In the genomic region with DNA sequence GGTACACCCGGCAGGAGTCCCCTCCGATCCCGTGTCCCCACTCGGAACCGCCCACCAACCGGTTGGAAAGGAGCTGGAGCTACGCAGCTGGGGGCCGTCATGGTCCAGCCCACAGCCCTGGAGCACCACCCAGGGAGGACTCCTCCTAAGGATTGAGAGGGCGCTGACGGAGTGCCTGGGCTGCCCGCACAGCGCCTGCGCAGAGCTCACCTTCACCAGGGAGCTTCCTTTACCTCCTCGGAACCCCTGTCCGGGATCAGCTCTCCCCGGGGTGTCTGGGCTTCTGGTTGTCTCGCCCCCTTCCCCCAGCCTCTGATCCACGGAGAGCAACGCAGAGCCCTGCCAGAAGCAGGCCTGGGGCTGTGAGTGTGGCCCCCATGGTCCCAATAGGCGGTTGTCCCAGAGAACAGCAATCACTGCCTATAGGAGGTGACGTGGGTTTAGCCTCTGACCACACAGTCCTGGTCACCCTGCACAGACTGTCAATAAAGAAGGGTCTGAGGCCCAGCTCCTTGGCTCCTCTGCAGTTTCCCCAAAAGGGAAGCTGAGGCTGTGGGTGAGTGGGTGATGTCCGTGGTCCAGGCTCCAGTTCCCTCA, we compare ENCODE assay signal across 1 cellular context.
TF ChIP-seq lines count a peak whose summit lies in the region.

No MANE protein-coding gene starts in this region.

TF ChIP-seq in H1, 55 proteins besides CTCF, POLR2A, EP300 and RAD21:
- TF ChIP-seq JUND (IDR thresholded peaks at IDR 0.05; ENCODE audit: low read length): no peak
- no peak for TF ChIP-seq FOSL1 (IDR thresholded peaks at IDR 0.05; ENCODE audit: insufficient read depth, low read depth, low read length)
- TF ChIP-seq, protein P1, sequence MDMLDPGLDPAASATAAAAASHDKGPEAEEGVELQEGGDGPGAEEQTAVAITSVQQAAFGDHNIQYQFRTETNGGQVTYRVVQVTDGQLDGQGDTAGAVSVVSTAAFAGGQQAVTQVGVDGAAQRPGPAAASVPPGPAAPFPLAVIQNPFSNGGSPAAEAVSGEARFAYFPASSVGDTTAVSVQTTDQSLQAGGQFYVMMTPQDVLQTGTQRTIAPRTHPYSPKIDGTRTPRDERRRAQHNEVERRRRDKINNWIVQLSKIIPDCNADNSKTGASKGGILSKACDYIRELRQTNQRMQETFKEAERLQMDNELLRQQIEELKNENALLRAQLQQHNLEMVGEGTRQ (IDR thresholded peaks at IDR 0.05; ENCODE audit: low read length): no peak
- no peak for TF ChIP-seq POLR2AphosphoS5 (IDR thresholded peaks at IDR 0.05; ENCODE audit: low read depth, low read length)
- TF ChIP-seq CTBP2 (IDR thresholded peaks at IDR 0.05; ENCODE audit: borderline replicate concordance, insufficient read depth, insufficient read length, low read length): no peak
- TF ChIP-seq BRCA1 (IDR thresholded peaks at IDR 0.05; ENCODE audit: low read depth, low read length): no peak
- TF ChIP-seq NRF1 (IDR thresholded peaks at IDR 0.05; ENCODE audit: low read depth, low read length): peak; percentile 51
- no peak for TF ChIP-seq CBX5 (IDR thresholded peaks at IDR 0.05; ENCODE audit: low read depth, low read length)
- no peak for TF ChIP-seq CHD2 (IDR thresholded peaks at IDR 0.05; ENCODE audit: low read length)
- no peak for TF ChIP-seq POU5F1 (IDR thresholded peaks at IDR 0.05; ENCODE audit: low read depth, low read length)
- TF ChIP-seq SAP30 (IDR thresholded peaks at IDR 0.05; ENCODE audit: insufficient read depth, insufficient replicate concordance, low read length): peak; percentile 31
- TF ChIP-seq NANOG (IDR thresholded peaks at IDR 0.05; ENCODE audit: insufficient read depth, low read depth, low read length, poor library complexity, severe bottlenecking): no peak
- TF ChIP-seq KDM4A (IDR thresholded peaks at IDR 0.05; ENCODE audit: low read depth, low read length, severe bottlenecking): no peak
- TF ChIP-seq, protein P2, sequence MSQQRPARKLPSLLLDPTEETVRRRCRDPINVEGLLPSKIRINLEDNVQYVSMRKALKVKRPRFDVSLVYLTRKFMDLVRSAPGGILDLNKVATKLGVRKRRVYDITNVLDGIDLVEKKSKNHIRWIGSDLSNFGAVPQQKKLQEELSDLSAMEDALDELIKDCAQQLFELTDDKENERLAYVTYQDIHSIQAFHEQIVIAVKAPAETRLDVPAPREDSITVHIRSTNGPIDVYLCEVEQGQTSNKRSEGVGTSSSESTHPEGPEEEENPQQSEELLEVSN (IDR thresholded peaks at IDR 0.05): no peak
- TF ChIP-seq BACH1 (IDR thresholded peaks at IDR 0.05; ENCODE audit: low read length): no peak
